ENCODE assay signal across 1 cellular context in genomic region chr10:97843296-97843671, GRCh38.
A peak's percentile ranks its signal among the peaks of the same experiment; 100 is the strongest.
TF ChIP-seq lines count a peak whose summit lies in the region.

No MANE protein-coding gene starts in this region.

TF ChIP-seq in HepG2, 621 proteins besides CTCF, POLR2A, EP300 and RAD21 (continued from another document):
- TF ChIP-seq ZNF646 (CRISPR knock-in tag; IDR thresholded peaks at IDR 0.05) (no peak), CREB1 (IDR thresholded peaks at IDR 0.05) (peak; percentile 46), CREB1 (CRISPR knock-in tag; IDR thresholded peaks at IDR 0.05) (no peak)
